ENCODE assay signal across 10 cellular contexts in genomic region chr12:65495233-65495632, GRCh38.
DNase-seq lines count a peak whose midpoint lies in the region; ATAC-seq and TF ChIP-seq lines count a peak whose summit lies in the region.
"Had no signal": no experiment of that assay in that cellular context is flagged by ENCODE, and none has a peak within 500 bp of the region (broad histone marks: within the 10 kb centered on the region; RNA-seq: fewer than 3 reads in every experiment).

No MANE protein-coding gene starts in this region.

- 0 out of 2 replicates have a peak, but pooled peaks cover 8% of the 10 kb centered on the region for H3K27me3 ChIP-seq in HAP-1 (ENCODE audit: low read depth)

- no peaks in the 10 kb centered on the region for H3K36me3 ChIP-seq in HAP-1 (replicated peaks)

- no peaks in the 10 kb centered on the region for H3K9me3 ChIP-seq in HAP-1

- TF ChIP-seq CTCF in choroid plexus epithelial cell (conservative IDR thresholded peaks at IDR 0.05; ENCODE audit: low read depth, low read length), result no peak

- H3K4me3 ChIP-seq in choroid plexus epithelial cell (ENCODE audit: low read depth, low read length) (no peak overlapping the region), HAP-1 (no peak overlapping the region)

- DNase-seq in ELR (ENCODE audit: low read depth) (peak; percentile 93), NCI-H226 (peak; percentile 64), choroid plexus epithelial cell (ENCODE audit: low read depth) (peak; percentile 48), non-pigmented ciliary epithelial cell (ENCODE audit: low read depth) (peak; percentile 52), HAP-1 (ENCODE audit: low spot score in 2 of 2) (no peak), foreskin melanocyte (no peak)
- DNase-seq: NCI-H69, T-helper 2 cell had no signal

- ATAC-seq in HG02678 (IDR thresholded peaks at IDR 0.05; ENCODE audit: unreplicated experiment), result no peak
- ATAC-seq in GM18907 (IDR thresholded peaks at IDR 0.05; ENCODE audit: unreplicated experiment), result no peak

- H3K4me1 ChIP-seq in HAP-1, result peaks cover 3% of the 10 kb centered on the region

- in situ Hi-C loops in HAP-1 (cut with MboI; ENCODE audit: low sequenced_read_pairs), result no loop called here

Comparison
In these comparisons a context has a peak if more than half of its experiments do, and no peak if none do; other contexts are left out.
1. DNase-seq: peak in ELR (single experiment), NCI-H226 (single experiment), choroid plexus epithelial cell (single experiment) and non-pigmented ciliary epithelial cell (single experiment); none in HAP-1 (0 of 2) and foreskin melanocyte (single experiment).